In the genomic region with DNA sequence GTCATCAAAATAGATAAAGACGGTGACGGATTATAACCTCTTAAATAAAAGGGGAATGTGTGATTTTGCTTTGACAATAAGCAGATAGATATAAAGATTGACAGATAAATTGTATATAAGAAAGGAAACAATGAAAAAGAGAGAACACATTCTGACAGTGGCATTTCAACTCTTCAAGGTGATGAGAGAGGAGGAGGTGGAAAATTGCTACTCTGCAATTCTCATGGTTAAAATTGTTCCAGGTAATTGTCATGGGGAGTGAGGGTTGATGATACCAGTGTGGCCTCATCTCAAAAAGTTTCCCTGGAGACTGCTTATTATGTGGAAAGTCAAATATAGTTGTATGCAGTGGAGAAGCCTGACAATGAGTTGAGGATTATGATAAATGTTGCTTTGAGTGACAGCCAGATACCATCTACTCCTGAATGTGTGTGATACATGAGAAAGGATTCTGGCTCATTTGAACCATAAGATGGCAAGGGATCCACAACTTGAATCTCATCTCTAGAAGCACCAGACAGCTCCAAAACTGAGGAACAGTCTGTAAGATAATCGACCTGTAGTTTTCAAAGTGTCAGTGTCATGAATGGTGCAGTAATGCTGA, we compare ENCODE assay signal across 30 cellular contexts.
"Had no signal": no experiment of that assay in that cellular context is flagged by ENCODE, and none has a peak within 500 bp of the region (broad histone marks: within the 10 kb centered on the region; RNA-seq: fewer than 3 reads in every experiment).

No MANE protein-coding gene starts in this region.

- H3K27ac ChIP-seq: adrenal gland, ascending aorta, body of pancreas, brain microvascular endothelial cell, breast epithelium, cardiac muscle cell had no signal

- H3K9me3 ChIP-seq: adrenal gland, ascending aorta, body of pancreas, breast epithelium had no signal

- H3K36me3 ChIP-seq: adrenal gland, ascending aorta, brain microvascular endothelial cell, breast epithelium, cardiac muscle cell had no signal

- H3K27me3 ChIP-seq: adrenal gland, ascending aorta, body of pancreas, brain microvascular endothelial cell, breast epithelium, cardiac muscle cell had no signal

- H3K4me3 ChIP-seq: adrenal gland, ascending aorta, body of pancreas, breast epithelium, cardiac muscle cell had no signal

- H3K4me1 ChIP-seq: adrenal gland, ascending aorta, body of pancreas, breast epithelium had no signal

- DNase-seq: activated effector memory CD4-positive, alpha-beta T cell treated with anti-CD3 and anti-CD28 coated beads, Interleukin-2, amount 50 U/mL, for 16 hours; activated effector memory CD4-positive, alpha-beta T cell treated with Interleukin-2 at 50 U/mL for 16 hours; activated gamma-delta T cell; activated gamma-delta T cell treated with Interleukin-2 at 50 U/mL for 16 hours; activated naive CD4-positive, alpha-beta T cell; activated naive CD4-positive, alpha-beta T cell treated with anti-CD3 and anti-CD28 coated beads for 36 hours; activated naive CD4-positive, alpha-beta T cell treated with anti-CD3 and anti-CD28 coated beads, Interleukin-2, amount 10 ng/mL, durations not matched to agents 7 days and 5 days; activated naive CD4-positive, alpha-beta T cell treated with anti-CD3 and anti-CD28 coated beads, Interleukin-2, amount 50 U/mL, for 16 hours; activated naive CD4-positive, alpha-beta T cell treated with Interleukin-2 at 50 U/mL for 16 hours; activated naive CD8-positive, alpha-beta T cell treated with anti-CD3 and anti-CD28 coated beads for 36 hours; activated naive CD8-positive, alpha-beta T cell treated with anti-CD3 and anti-CD28 coated beads, Interleukin-2, amount 10 ng/mL, durations not matched to agents 7 days and 5 days; activated naive CD8-positive, alpha-beta T cell treated with anti-CD3 and anti-CD28 coated beads, Interleukin-2, amount 50 U/mL, for 24 hours; activated T-cell treated with anti-CD3 and anti-CD28 coated beads, Interleukin-2, amount 50 U/mL, for 1 hour; activated T-cell treated with anti-CD3 and anti-CD28 coated beads, Interleukin-2, amount 50 U/mL, for 24 hours; activated T-cell treated with anti-CD3 and anti-CD28 coated beads, Interleukin-2, amount 50 U/mL, for 4 hours; activated T-cell treated with anti-CD3 and anti-CD28 coated beads, Interleukin-2, amount 50 U/mL, for 48 hours; activated T-cell treated with anti-CD3 and anti-CD28 coated beads, Interleukin-2, amount 50 U/mL, for 72 hours; adrenal gland; amniotic stem cell; amygdala; anterior cingulate cortex; aorta; body of pancreas; brain microvascular endothelial cell; caudate nucleus; central memory CD4-positive, alpha-beta T cell; cerebellar nuclear complex had no signal
